ENCODE assay signal across 12 cellular contexts in the genomic region with DNA sequence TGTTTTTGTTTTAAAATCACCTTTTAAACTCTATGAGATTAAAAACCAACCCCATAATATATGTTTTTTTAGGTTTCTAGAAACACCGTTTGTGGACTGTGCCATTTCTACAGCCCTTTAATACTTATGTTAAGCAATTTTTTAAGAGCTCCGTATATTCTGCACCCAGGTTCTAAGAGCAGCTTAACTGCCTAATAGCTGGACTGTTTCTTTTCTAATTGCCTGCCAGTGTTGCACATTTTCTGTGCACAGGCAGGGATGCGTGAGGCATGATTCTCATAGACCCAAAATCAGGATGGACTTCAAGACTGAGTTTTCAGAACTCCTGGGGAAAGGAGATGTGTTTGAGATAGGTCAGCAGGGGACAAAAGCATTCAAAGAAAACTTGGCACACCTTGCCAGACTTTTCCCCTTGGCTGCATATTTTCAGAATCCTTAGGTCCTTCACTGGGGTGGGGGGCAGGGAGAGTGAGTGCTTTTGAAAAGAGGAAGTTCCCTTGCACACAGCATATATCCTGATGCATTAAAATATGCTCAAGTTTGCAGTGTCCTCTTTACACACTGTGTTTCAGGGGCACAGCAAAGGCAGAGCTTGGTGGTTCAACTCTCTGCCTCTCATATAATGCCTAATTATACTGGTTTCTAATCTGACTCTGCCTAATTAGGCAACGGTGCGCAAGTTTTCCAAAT. TPM values are rescaled to one million over a fixed set of nuclear protein-coding genes. Genes with fewer than 3 reads are reported as not detected.
A peak's percentile ranks its signal among the peaks of the same experiment; 100 is the strongest.
DNase-seq lines count a peak whose midpoint lies in the region; ATAC-seq, FAIRE-seq and TF ChIP-seq lines count a peak whose summit lies in the region.
"Had no signal": no experiment of that assay in that cellular context is flagged by ENCODE, and none has a peak within 500 bp of the region (broad histone marks: within the 10 kb centered on the region; RNA-seq: fewer than 3 reads in every experiment).

No MANE protein-coding gene starts in this region.

- H4K91ac ChIP-seq in H1 (replicated peaks; ENCODE audit: insufficient read length, low read length) (no peak overlapping the region), H9 (ENCODE audit: insufficient read length, low read depth, low read length) (no peak overlapping the region)

- no peak for TF ChIP-seq EP300 in A549 (IDR thresholded peaks at IDR 0.05)
- no peak for TF ChIP-seq EP300 in H1 (IDR thresholded peaks at IDR 0.05; ENCODE audit: borderline replicate concordance in 1 of 2, low read depth in 2 of 2, low read length in 2 of 2)

- DNase-seq in A549 (ENCODE audit: low read depth in 1 of 2, low spot score in 1 of 2) (no peak), GM23248 (no peak), H1 (ENCODE audit: low read depth in 1 of 2, low spot score in 2 of 2) (no peak), GM20000 (ENCODE audit: low spot score) (no peak), iPS-NIHi11 (ENCODE audit: low spot score) (no peak), tibial artery (no peak), H9 (no peak)

- H2AFZ ChIP-seq in GM23248 (peak overlapping the region; percentile 71), OCI-LY1 (ENCODE audit: low read length) (no peak overlapping the region), H1 (ENCODE audit: low read length) (no peak overlapping the region), H9 (ENCODE audit: low read length) (no peak overlapping the region)

- no peak for TF ChIP-seq POLR2A in A549 (IDR thresholded peaks at IDR 0.05; ENCODE audit: low read length)
- TF ChIP-seq POLR2A in H1 (IDR thresholded peaks at IDR 0.05; ENCODE audit: control extremely low read depth in 1 of 2, low read depth in 2 of 2, low read length in 2 of 2), result no peak

- H3K36me3 ChIP-seq in GM23248 (ENCODE audit: low read depth) (no peaks in the 10 kb centered on the region), OCI-LY1 (ENCODE audit: insufficient read depth, low read length) (no peaks in the 10 kb centered on the region), H1 (ENCODE audit: control insufficient read depth in 2 of 4, insufficient read depth in 4 of 4, low read length in 3 of 4) (no peaks in the 10 kb centered on the region), tibial artery (no peaks in the 10 kb centered on the region)
- H3K36me3 ChIP-seq: esophagus muscularis mucosa, tibial nerve had no signal

- no peaks in the 10 kb centered on the region for H3K9me3 Mint-ChIP-seq in H9
- H3K9me3 Mint-ChIP-seq: central memory CD8-positive, alpha-beta T cell had no signal

- TF ChIP-seq RAD21 in A549 (conservative IDR thresholded peaks at IDR 0.05 in 1 of 2, IDR thresholded peaks at IDR 0.05 in 1 of 2), result no peak
- TF ChIP-seq RAD21 in H1 (IDR thresholded peaks at IDR 0.05 in 1 of 2, conservative IDR thresholded peaks at IDR 0.05 in 1 of 2; ENCODE audit: low read depth in 2 of 2, low read length in 2 of 2), result no peak

- H4K20me1 ChIP-seq in GM23248 (ENCODE audit: insufficient read depth), result no peaks in the 10 kb centered on the region
- H4K20me1 ChIP-seq in OCI-LY1 (ENCODE audit: insufficient read depth, low read length), result no peaks in the 10 kb centered on the region
- no peaks in the 10 kb centered on the region for H4K20me1 ChIP-seq in H1 (replicated peaks in 1 of 2; ENCODE audit: control insufficient read depth in 1 of 2, insufficient read depth in 2 of 2, low read length in 2 of 2)
- H4K20me1 ChIP-seq in H9 (ENCODE audit: control insufficient read depth, insufficient read depth, insufficient read length), result no peaks in the 10 kb centered on the region

- H3K4ac ChIP-seq in H1 (replicated peaks; ENCODE audit: insufficient read length, low read depth, low read length), result no peak overlapping the region
- no peak overlapping the region for H3K4ac ChIP-seq in H9 (ENCODE audit: low read depth, low read length)

- H2BK20ac ChIP-seq in H1 (ENCODE audit: low read length), result 0 out of 2 replicates have a peak overlapping the region, but pooled peaks have one; percentile 16
- H2BK20ac ChIP-seq in H9 (ENCODE audit: low read depth, low read length, poor library complexity, severe bottlenecking), result no peak overlapping the region

- H3K27ac ChIP-seq in A549 (0 out of 6 replicates have a peak overlapping the region, but pooled peaks of 1 of the 2 experiments have one; percentile 1), GM23248 (no peak overlapping the region), OCI-LY1 (ENCODE audit: low read depth, low read length, poor library complexity, severe bottlenecking) (peak overlapping the region; percentile 57), H1 (ENCODE audit: low read depth, low read length) (no peak overlapping the region), tibial artery (no peak overlapping the region), H9 (ENCODE audit: insufficient read length, low read depth, low read length) (no peak overlapping the region)
- H3K27ac ChIP-seq: esophagus muscularis mucosa, tibial nerve had no signal

- no peak overlapping the region for H4K5ac ChIP-seq in H1 (ENCODE audit: insufficient read length, low read depth, low read length)
- H4K5ac ChIP-seq in H9 (ENCODE audit: insufficient read length, low read depth, low read length), result no peak overlapping the region

- no peak overlapping the region for H3T11ph ChIP-seq in H9 (ENCODE audit: low read length)

- intact Hi-C loops in tibial artery (cut with DNase I; ENCODE audit: low total_unique reads), result loop anchor here (2.0 to 10.0 kb wide), 2 partner anchors 228 to 628 kb away; no protein-coding TSS in a partner anchor

- H3K23ac ChIP-seq in H1 (ENCODE audit: insufficient read length), result no peak overlapping the region
- no peak overlapping the region for H3K23ac ChIP-seq in H9 (ENCODE audit: insufficient read length, low read depth, low read length)

- H3K4me2 ChIP-seq in A549 (no peak overlapping the region; the same call in 2 of the 3 replicates), GM23248 (ENCODE audit: unreplicated experiment) (no peak overlapping the region), OCI-LY1 (ENCODE audit: low read length) (peak overlapping the region; percentile 10; the same call in 1 of the 2 replicates), H1 (ENCODE audit: insufficient read depth in 1 of 2, low read depth in 2 of 2, low read length in 2 of 2) (no peak overlapping the region), H9 (ENCODE audit: insufficient read depth, insufficient read length, low read length) (no peak overlapping the region)

- H3K4me1 ChIP-seq in A549, result peaks cover 9% of the 10 kb centered on the region
- H3K4me1 ChIP-seq in GM23248 (ENCODE audit: insufficient read depth), result peaks cover 28% of the 10 kb centered on the region
- peaks cover 14% of the 10 kb centered on the region for H3K4me1 ChIP-seq in OCI-LY1 (ENCODE audit: insufficient read depth, low read length, severe bottlenecking)
- peaks cover 0 to 3% (median 0%) of the 10 kb centered on the region in 4 experiments; a peak in 5 of 7 replicates for H3K4me1 ChIP-seq in H1 (replicated peaks in 1 of 4; ENCODE audit: control insufficient read depth in 3 of 4, insufficient read depth in 4 of 4, low read length in 3 of 4)
- H3K4me1 ChIP-seq in tibial artery, result peaks cover 0 to 4% (median 0%) of the 10 kb centered on the region in 4 donors
- no peaks in the 10 kb centered on the region; the same call in 1 of the 2 replicates for H3K4me1 ChIP-seq in H9 (ENCODE audit: insufficient read depth, low read length)

- H2BK15ac ChIP-seq in H1 (ENCODE audit: low read length) (no peak overlapping the region), H9 (ENCODE audit: low read depth, low read length) (no peak overlapping the region)

- no peaks in the 10 kb centered on the region for H3K36me3 Mint-ChIP-seq in H9 (ENCODE audit: insufficient read depth in 1 of 3, low read depth in 3 of 3)

- H3K79me2 ChIP-seq in GM23248 (ENCODE audit: insufficient read depth), result no peaks in the 10 kb centered on the region
- no peaks in the 10 kb centered on the region for H3K79me2 ChIP-seq in OCI-LY1 (ENCODE audit: insufficient read depth, low read length)
- H3K79me2 ChIP-seq in H1 (ENCODE audit: control insufficient read depth in 1 of 2, insufficient read depth in 2 of 2, low read length in 2 of 2), result no peaks in the 10 kb centered on the region
- no peaks in the 10 kb centered on the region for H3K79me2 ChIP-seq in H9 (ENCODE audit: insufficient read depth, low read length)

- in situ Hi-C loops in GM23248 (cut with MboI), result loop anchor here (10.0 kb wide), 1 partner anchor 628 kb away; no protein-coding TSS in a partner anchor

- no peak overlapping the region for H3K9ac ChIP-seq in GM23248
- peak overlapping the region; percentile 7; the same call in 1 of the 2 replicates for H3K9ac ChIP-seq in OCI-LY1 (ENCODE audit: low read length)
- H3K9ac ChIP-seq in H1 (replicated peaks in 1 of 4; ENCODE audit: extremely low read depth in 1 of 4, low read depth in 3 of 4, low read length in 3 of 4), result no peak overlapping the region
- no peak overlapping the region for H3K9ac ChIP-seq in H9 (ENCODE audit: extremely low read depth, insufficient read length, low read length)

- H3K27me3 Mint-ChIP-seq in H9 (ENCODE audit: low read depth), result peaks cover 46% of the 10 kb centered on the region

- peaks cover 10% of the 10 kb centered on the region for H3F3A ChIP-seq in GM23248 (ENCODE audit: insufficient read depth)
- H3F3A ChIP-seq in OCI-LY1 (ENCODE audit: insufficient read depth, low read length), result no peaks in the 10 kb centered on the region

- CTCF ChIA-PET in A549 (lab: Yijun Ruan, JAX), result interaction anchor here (0.6 to 4.9 kb wide), 34 partner anchors 10 to 906 kb away, joined by 3 to 78 read pairs (median 4); a partner anchor contains a TSS
- CTCF ChIA-PET in H1 (lab: Charles Lee; ENCODE audit: partially characterized antibody), result interaction anchor here (0.5 to 4.0 kb wide), 30 partner anchors 8 to 1043 kb away, joined by 3 to 31 read pairs (median 4); a partner anchor contains a TSS

- H3K9me2 ChIP-seq in GM23248 (ENCODE audit: insufficient read depth) (no peaks in the 10 kb centered on the region), OCI-LY1 (ENCODE audit: low read depth, low read length) (no peaks in the 10 kb centered on the region)

- no peak; the same call in 1 of the 3 replicates for TF ChIP-seq CTCF in A549 (IDR thresholded peaks at IDR 0.05)
- no peak for TF ChIP-seq CTCF in OCI-LY1 (IDR thresholded peaks at IDR 0.05; ENCODE audit: low read length)
- TF ChIP-seq CTCF in H1 (IDR thresholded peaks at IDR 0.05; ENCODE audit: control extremely low read depth in 1 of 3, insufficient read depth in 1 of 3, low read depth in 1 of 3, low read length in 3 of 3), result no peak
- TF ChIP-seq CTCF in GM20000 (IDR thresholded peaks at IDR 0.05; ENCODE audit: extremely low read depth, missing control alignments), result no peak
- TF ChIP-seq CTCF in tibial artery (IDR thresholded peaks at IDR 0.05), result no peak
- no peak; the same call in 2 of the 3 replicates for TF ChIP-seq CTCF in H9 (conservative IDR thresholded peaks at IDR 0.05)

- H4K8ac ChIP-seq in H1 (ENCODE audit: extremely low read depth, insufficient read depth, low read length), result no peak overlapping the region
- no peak overlapping the region for H4K8ac ChIP-seq in H9 (replicated peaks; ENCODE audit: insufficient read length, low read depth, low read length)

- 59% methylated on average over 5 of the region's 5 CpGs for WGBS in A549 (ENCODE audit: missing lambda C conversion rate)
- WGBS in GM23248 (ENCODE audit: low coverage in 1 of 2, low lambda C conversion rate in 2 of 2, missing lambda C conversion rate in 2 of 2), 2 experiments, result 65% methylated on average over 5 of the region's 5 CpGs
- 74% methylated on average over 5 of the region's 5 CpGs; no CpG with 5 or more reads in 1 of the 2 experiments for WGBS in H1 (ENCODE audit: extremely low coverage in 1 of 2, insufficient coverage in 1 of 2, insufficient read length in 1 of 2, insufficient replicate concordance in 2 of 2, low coverage in 1 of 2, low lambda C conversion rate in 2 of 2, missing lambda C conversion rate in 1 of 2), 2 experiments
- WGBS in H9 (ENCODE audit: extremely low coverage, insufficient read length, low lambda C conversion rate), result no CpG with 5 or more reads among the region's 5 CpGs

- H3K79me1 ChIP-seq in H1 (ENCODE audit: low read depth, low read length) (no peaks in the 10 kb centered on the region), H9 (ENCODE audit: insufficient read depth, low read depth, low read length, poor library complexity, severe bottlenecking) (no peaks in the 10 kb centered on the region)

- POLR2A ChIA-PET in A549 (lab: Yijun Ruan, JAX), result no interaction called here
- POLR2A ChIA-PET in H1 (lab: Charles Lee; ENCODE audit: partially characterized antibody), result no interaction called here

- no peak overlapping the region for H3K4me3 Mint-ChIP-seq in H9
- H3K4me3 Mint-ChIP-seq: activated CD4-positive, alpha-beta T cell treated with anti-CD3 and anti-CD28 coated beads for 36 hours; central memory CD8-positive, alpha-beta T cell had no signal

- no peak overlapping the region for H3K56ac ChIP-seq in H1 (replicated peaks; ENCODE audit: insufficient read length, low read depth, low read length)
- no peak overlapping the region for H3K56ac ChIP-seq in H9 (ENCODE audit: insufficient read length, low read depth, low read length)

- H3K27me3 ChIP-seq in GM23248 (replicated peaks; ENCODE audit: insufficient read depth) (no peaks in the 10 kb centered on the region), OCI-LY1 (ENCODE audit: insufficient read depth, low read length) (no peaks in the 10 kb centered on the region), H1 (replicated peaks in 1 of 4; ENCODE audit: control insufficient read depth in 3 of 4, extremely low read depth in 1 of 4, insufficient read depth in 3 of 4, low read length in 3 of 4) (peaks cover 0 to 8% (median 6%) of the 10 kb centered on the region in 4 experiments; a peak in 3 of 7 replicates), tibial artery (no peaks in the 10 kb centered on the region), H9 (ENCODE audit: insufficient read depth, low read length) (peaks cover 2% of the 10 kb centered on the region; the same call in 1 of the 2 replicates)
- H3K27me3 ChIP-seq: esophagus muscularis mucosa, tibial nerve had no signal

- H3K27ac Mint-ChIP-seq in H9, result no peak overlapping the region
- H3K27ac Mint-ChIP-seq: activated CD4-positive, alpha-beta T cell treated with anti-CD3 and anti-CD28 coated beads for 36 hours had no signal

- H2BK12ac ChIP-seq in H1 (ENCODE audit: low read depth, low read length) (no peak overlapping the region), H9 (ENCODE audit: insufficient read length, low read depth, low read length) (no peak overlapping the region)

- H3K4me1 Mint-ChIP-seq in H9, result peaks cover 14 to 17% of the 10 kb centered on the region in 2 experiments

- H3K4me3 ChIP-seq in A549 (no peak overlapping the region), GM23248 (no peak overlapping the region), OCI-LY1 (ENCODE audit: low read depth, low read length, poor library complexity, severe bottlenecking) (no peak overlapping the region), H1 (ENCODE audit: extremely low read depth in 1 of 4, insufficient read depth in 2 of 4, low read depth in 3 of 4, low read length in 4 of 4) (no peak overlapping the region), tibial artery (no peak overlapping the region)
- H3K4me3 ChIP-seq: esophagus muscularis mucosa, tibial nerve had no signal

- FAIRE-seq in A549 (lab: Jason Lieb, UNC) (no peak), H1 (lab: Jason Lieb, UNC) (no peak)

- no peak overlapping the region for H3K14ac ChIP-seq in H1 (ENCODE audit: insufficient read length)
- no peak overlapping the region for H3K14ac ChIP-seq in H9 (ENCODE audit: insufficient read depth, low read length)

- no peak overlapping the region for H2BK5ac ChIP-seq in H1 (ENCODE audit: low read depth, low read length)
- H2BK5ac ChIP-seq in H9 (ENCODE audit: insufficient read length, low read length), result no peak overlapping the region

- H3K23me2 ChIP-seq in H1 (ENCODE audit: low read depth, low read length), result no peaks in the 10 kb centered on the region; the same call in 1 of the 2 replicates
- no peaks in the 10 kb centered on the region for H3K23me2 ChIP-seq in H9 (ENCODE audit: insufficient read length, low read depth, low read length, poor library complexity, severe bottlenecking)

- H3K18ac ChIP-seq in H1 (ENCODE audit: extremely low read depth, low read length), result no peak overlapping the region
- H3K18ac ChIP-seq in H9 (ENCODE audit: insufficient read length, low read depth, low read length), result no peak overlapping the region

- no peak overlapping the region for H2AK5ac ChIP-seq in H1 (ENCODE audit: low read depth, low read length)
- H2AK5ac ChIP-seq in H9 (ENCODE audit: insufficient read length, low read length), result no peak overlapping the region

- no peaks in the 10 kb centered on the region for H3K9me3 ChIP-seq in A549
- no peaks in the 10 kb centered on the region for H3K9me3 ChIP-seq in GM23248 (ENCODE audit: low read depth)
- H3K9me3 ChIP-seq in OCI-LY1 (ENCODE audit: low read length), result no peaks in the 10 kb centered on the region
- no peaks in the 10 kb centered on the region for H3K9me3 ChIP-seq in H1 (ENCODE audit: insufficient read depth in 2 of 2, low read depth in 1 of 2, low read length in 1 of 2)
- no peaks in the 10 kb centered on the region for H3K9me3 ChIP-seq in tibial artery
- H3K9me3 ChIP-seq in H9 (ENCODE audit: control insufficient read depth, low read depth, low read length), result no peaks in the 10 kb centered on the region
- H3K9me3 ChIP-seq: esophagus muscularis mucosa, tibial nerve had no signal

- H2BK120ac ChIP-seq in H1 (replicated peaks; ENCODE audit: low read depth, low read length), result no peak overlapping the region
- H2BK120ac ChIP-seq in H9 (ENCODE audit: low read depth, low read length, poor library complexity, severe bottlenecking), result no peak overlapping the region

- ATAC-seq in A549, result peak; percentile 21 to 33; a peak in 3 of 6 replicates

RNA-seq across cellular contexts. Expression of a gene that starts 27.9 kb away (rescaled TPM):
- polyA plus RNA-seq in A549 (2011; rRNA removed) (0.16 and 0.17 TPM in 2 replicates), A549 (2017; fragmentation: RNase III; extraction: RNeasy Plus Mini Kit Qiagen cat#74134 plus additional on column Dnase treatment) (0.16 to 0.21 TPM (median 0.18 TPM) in 3 replicates), GM23248 (2016; fragmentation: Nextera tagmentation; extraction: Ambion mirVana) (0.29 and 0.35 TPM in 2 replicates), H1 (2011; rRNA removed) (18.7 and 27.3 TPM in 2 replicates)
- polyA plus RNA-seq in A549 (2012; cell fraction: cytosol; rRNA removed), result 0.09 and 0.34 TPM in 2 replicates
- polyA plus RNA-seq in A549 (2012; cell fraction: nucleus; rRNA removed), result 0.37 and 0.43 TPM in 2 replicates
- 0.12 and 0.15 TPM in 2 replicates for polyA minus RNA-seq in A549 (2011; rRNA and poly(A)+ RNA removed)
- total RNA-seq in GM23248 (2014; rRNA removed; shearing (Covaris generic)), result 1.3 and 1.7 TPM in 2 replicates
- total RNA-seq in H1 (2021; fragmentation: NEBNext Ultra II Directional; extraction: Animal tissue kit (Norgen Biotek cat#: 25700)), result 11.0 and 11.2 TPM in 2 replicates
- polyA plus RNA-seq in H1 (2011; cell fraction: cytosol; rRNA removed), result 12.9 TPM
- polyA plus RNA-seq in H1 (2011; cell fraction: nucleus; rRNA removed), result 11.5 TPM
- 8.2 to 13.0 TPM (median 9.7 TPM) in 4 replicates for polyA plus RNA-seq in H1 (2012, experiment 1 of 2)
- 2.9 TPM for polyA plus RNA-seq in H1 (2012, experiment 2 of 2)
- polyA plus RNA-seq in H1 (2013, experiment 1 of 2), result 15.9 TPM
- 17.2 TPM for polyA plus RNA-seq in H1 (2013, experiment 2 of 2)
- polyA minus RNA-seq in H1 (2011; rRNA and poly(A)+ RNA removed), result 3.5 and 7.7 TPM in 2 replicates
- 13.5 TPM for polyA minus RNA-seq in H1 (2011; cell fraction: cytosol; rRNA and poly(A)+ RNA removed)
- polyA minus RNA-seq in H1 (2011; cell fraction: nucleus; rRNA and poly(A)+ RNA removed), result 11.6 TPM
- total RNA-seq in H9 (2021), result 11.8 and 12.2 TPM in 2 replicates
